1 cellular context compared by ENCODE assay signal in the genomic region with DNA sequence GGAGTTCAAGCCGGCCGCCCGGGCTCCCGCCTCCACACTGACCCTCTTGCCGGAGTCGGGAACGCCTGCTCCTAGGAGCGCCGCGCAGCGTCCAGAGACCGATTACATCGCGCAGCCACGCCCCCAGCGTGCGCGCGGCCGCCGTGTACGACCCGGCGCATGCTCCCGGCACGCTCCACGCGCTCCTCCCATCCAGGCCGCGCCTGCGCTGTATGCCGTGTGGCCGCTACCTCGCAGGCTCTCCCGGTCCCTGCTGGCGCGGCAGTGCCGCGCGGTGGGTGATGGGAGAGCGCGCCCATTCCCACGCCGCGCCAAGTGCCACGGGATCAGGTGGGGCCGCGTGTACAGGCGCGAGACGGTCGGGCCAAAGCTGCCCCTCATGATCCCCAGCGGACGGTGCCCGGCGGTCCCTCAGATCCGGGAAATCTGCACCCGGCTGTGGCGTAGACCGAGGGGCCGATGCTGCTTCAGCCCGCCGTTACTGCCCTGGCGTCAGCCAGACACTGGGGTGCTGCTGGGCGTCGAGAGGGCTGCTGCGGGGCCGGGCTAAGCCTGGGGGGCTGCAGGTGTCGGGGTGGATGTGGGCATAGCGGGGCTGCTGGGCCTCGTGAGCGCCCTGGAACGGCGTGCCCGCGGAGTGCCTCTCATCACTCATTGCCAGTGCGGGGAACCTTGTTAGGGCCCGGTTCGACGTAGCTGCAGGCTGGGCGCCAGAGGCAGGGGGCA.
TF ChIP-seq lines count a peak whose summit lies in the region.

A gene with protein sequence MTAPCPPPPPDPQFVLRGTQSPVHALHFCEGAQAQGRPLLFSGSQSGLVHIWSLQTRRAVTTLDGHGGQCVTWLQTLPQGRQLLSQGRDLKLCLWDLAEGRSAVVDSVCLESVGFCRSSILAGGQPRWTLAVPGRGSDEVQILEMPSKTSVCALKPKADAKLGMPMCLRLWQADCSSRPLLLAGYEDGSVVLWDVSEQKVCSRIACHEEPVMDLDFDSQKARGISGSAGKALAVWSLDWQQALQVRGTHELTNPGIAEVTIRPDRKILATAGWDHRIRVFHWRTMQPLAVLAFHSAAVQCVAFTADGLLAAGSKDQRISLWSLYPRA (minus strand): TSS at position 97 of the 726 bp plus-strand sequence. CDS start 33,519 bp downstream, outside the sequence.
A gene with protein sequence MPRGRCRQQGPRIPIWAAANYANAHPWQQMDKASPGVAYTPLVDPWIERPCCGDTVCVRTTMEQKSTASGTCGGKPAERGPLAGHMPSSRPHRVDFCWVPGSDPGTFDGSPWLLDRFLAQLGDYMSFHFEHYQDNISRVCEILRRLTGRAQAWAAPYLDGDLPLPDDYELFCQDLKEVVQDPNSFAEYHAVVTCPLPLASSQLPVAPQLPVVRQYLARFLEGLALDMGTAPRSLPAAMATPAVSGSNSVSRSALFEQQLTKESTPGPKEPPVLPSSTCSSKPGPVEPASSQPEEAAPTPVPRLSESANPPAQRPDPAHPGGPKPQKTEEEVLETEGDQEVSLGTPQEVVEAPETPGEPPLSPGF (minus strand): TSS at position 97 of the 726 bp plus-strand sequence. CDS start 2,613 bp downstream, outside the sequence.

TF ChIP-seq in HEK293T, 16 proteins besides CTCF, POLR2A, EP300 and RAD21 (continued from another document):
- TF ChIP-seq HDGF (IDR thresholded peaks at IDR 0.05; ENCODE audit: borderline replicate concordance) (no peak), LEF1 (IDR thresholded peaks at IDR 0.05; ENCODE audit: borderline replicate concordance) (no peak)
